Comparison of ENCODE assay signal across 2 cellular contexts in the genomic region with DNA sequence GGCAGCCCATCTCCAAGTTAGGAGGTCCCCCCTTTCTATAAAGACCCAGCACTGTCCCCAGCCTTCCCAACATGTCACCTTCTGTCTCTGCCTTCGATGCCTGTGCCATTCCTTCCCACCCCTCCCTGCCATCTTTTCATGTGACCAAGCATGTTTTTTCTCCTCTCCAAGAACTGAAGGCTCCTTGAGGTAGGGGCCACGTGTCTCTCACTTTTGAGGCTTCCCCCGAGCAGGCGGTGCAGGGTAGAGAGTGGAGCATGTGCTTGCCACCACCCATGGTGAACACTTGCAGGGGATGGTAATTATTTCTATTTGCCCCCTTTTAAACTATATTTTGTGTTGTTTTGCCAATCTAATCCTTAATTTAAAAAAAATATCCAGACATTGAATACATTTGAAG.
A peak's percentile ranks its signal among the peaks of the same experiment; 100 is the strongest.
TF ChIP-seq lines count a peak whose summit lies in the region.

No MANE protein-coding gene starts in this region.

TF ChIP-seq in HepG2, 621 proteins besides CTCF, POLR2A, EP300 and RAD21:
- TF ChIP-seq REPIN1 (CRISPR knock-in tag; IDR thresholded peaks at IDR 0.05; ENCODE audit: borderline replicate concordance, low read depth) (no peak), ZNF781 (CRISPR knock-in tag; IDR thresholded peaks at IDR 0.05; ENCODE audit: borderline replicate concordance, not compliant biosample characterization) (no peak)
- TF ChIP-seq, protein P1, sequence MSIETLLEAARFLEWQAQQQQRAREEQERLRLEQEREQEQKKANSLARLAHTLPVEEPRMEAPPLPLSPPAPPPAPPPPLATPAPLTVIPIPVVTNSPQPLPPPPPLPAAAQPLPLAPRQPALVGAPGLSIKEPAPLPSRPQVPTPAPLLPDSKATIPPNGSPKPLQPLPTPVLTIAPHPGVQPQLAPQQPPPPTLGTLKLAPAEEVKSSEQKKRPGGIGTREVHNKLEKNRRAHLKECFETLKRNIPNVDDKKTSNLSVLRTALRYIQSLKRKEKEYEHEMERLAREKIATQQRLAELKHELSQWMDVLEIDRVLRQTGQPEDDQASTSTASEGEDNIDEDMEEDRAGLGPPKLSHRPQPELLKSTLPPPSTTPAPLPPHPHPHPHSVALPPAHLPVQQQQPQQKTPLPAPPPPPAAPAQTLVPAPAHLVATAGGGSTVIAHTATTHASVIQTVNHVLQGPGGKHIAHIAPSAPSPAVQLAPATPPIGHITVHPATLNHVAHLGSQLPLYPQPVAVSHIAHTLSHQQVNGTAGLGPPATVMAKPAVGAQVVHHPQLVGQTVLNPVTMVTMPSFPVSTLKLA (IDR thresholded peaks at IDR 0.05), result peak; percentile 35

TF ChIP-seq in HEK293T, 16 proteins besides CTCF, POLR2A, EP300 and RAD21:
- TF ChIP-seq L3MBTL2 (conservative IDR thresholded peaks at IDR 0.05), result peak; percentile 52; the same call in 1 of the 2 replicates
- no peak for TF ChIP-seq NFRKB (IDR thresholded peaks at IDR 0.05)
